Comparison of ENCODE assay signal across 8 cellular contexts in genomic region chr14:92922883-92923743, GRCh38. TPM values are rescaled to one million over a fixed set of nuclear protein-coding genes. Genes with fewer than 3 reads are reported as not detected.
DNase-seq lines count a peak whose midpoint lies in the region; ATAC-seq and TF ChIP-seq lines count a peak whose summit lies in the region.
"Had no signal": no experiment of that assay in that cellular context is flagged by ENCODE, and none has a peak within 500 bp of the region (broad histone marks: within the 10 kb centered on the region; RNA-seq: fewer than 3 reads in every experiment).

Gene CHGA, plus strand, starts transcription at chr14:92923150. Its CDS starts 210 bp downstream, at chr14:92923360.

- peaks cover 3% of the 10 kb centered on the region for H3K4me1 Mint-ChIP-seq in activated CD8-positive, alpha-beta T cell treated with anti-CD3 and anti-CD28 coated beads for 36 hours (ENCODE audit: low read depth)
- peaks cover 6% of the 10 kb centered on the region for H3K4me1 Mint-ChIP-seq in nephron

- DNase-seq in GM19240 (ENCODE audit: insufficient read length, low spot score) (peak; percentile 52), NCI-H2196 treated with DMSO at 0.1 percent for 48 hours (lab: John Stamatoyannopoulos, UW; ENCODE audit: unreplicated experiment) (peak; percentile 21), erythroblast (lab: John Stamatoyannopoulos, UW) (peak; percentile 67 to 69), NCI-H2029 (lab: John Stamatoyannopoulos, UW) (no peak)
- peak; percentile 56 for DNase-seq in activated CD8-positive, alpha-beta T cell treated with anti-CD3 and anti-CD28 coated beads for 36 hours

- intact Hi-C loops in activated CD8-positive, alpha-beta T cell treated with anti-CD3 and anti-CD28 coated beads for 36 hours (cut with micrococcal nuclease) = no loop called here

- ATAC-seq in activated CD8-positive, alpha-beta T cell treated with anti-CD3 and anti-CD28 coated beads for 36 hours = peak; percentile 71
- ATAC-seq in HG03442 (IDR thresholded peaks at IDR 0.05; ENCODE audit: unreplicated experiment) = no peak

- H3K4me3 Mint-ChIP-seq in activated CD8-positive, alpha-beta T cell treated with anti-CD3 and anti-CD28 coated beads for 36 hours = no peak within 1 kb of the TSS
- H3K4me3 Mint-ChIP-seq in nephron = peak within 1 kb of the TSS; percentile 76 to 77 (median 77)
- H3K4me3 Mint-ChIP-seq: T-helper 1 cell treated with Interleukin-12 subunit alpha and Interleukin-12 subunit beta and Interleukin-4 antibody, amounts not matched to agents 30 μg/mL and 1 μg/mL, for 36 hours had no signal

- POLR2A ChIA-PET in activated CD8-positive, alpha-beta T cell treated with anti-CD3 and anti-CD28 coated beads for 36 hours (lab: Charles Lee) = interaction anchor here (1.8 kb wide), 1 partner anchor 10 kb away, joined by 4 read pairs; no protein-coding TSS in a partner anchor

- peaks cover 37% of the 10 kb centered on the region for H3K27me3 Mint-ChIP-seq in activated CD8-positive, alpha-beta T cell treated with anti-CD3 and anti-CD28 coated beads for 36 hours
- H3K27me3 Mint-ChIP-seq in nephron (ENCODE audit: low read depth) = peaks cover 77% of the 10 kb centered on the region

- H3K36me3 Mint-ChIP-seq in activated CD8-positive, alpha-beta T cell treated with anti-CD3 and anti-CD28 coated beads for 36 hours (ENCODE audit: low read depth) = no peaks in the 10 kb centered on the region
- no peaks in the 10 kb centered on the region for H3K36me3 Mint-ChIP-seq in nephron (ENCODE audit: low read depth)

- H3K9me3 Mint-ChIP-seq in activated CD8-positive, alpha-beta T cell treated with anti-CD3 and anti-CD28 coated beads for 36 hours = no peaks in the 10 kb centered on the region
- no peaks in the 10 kb centered on the region for H3K9me3 Mint-ChIP-seq in nephron
- H3K9me3 Mint-ChIP-seq: T-helper 1 cell treated with Interleukin-12 subunit alpha and Interleukin-12 subunit beta and Interleukin-4 antibody, amounts not matched to agents 30 μg/mL and 1 μg/mL, for 36 hours had no signal

- TF ChIP-seq POLR2A in erythroblast (IDR thresholded peaks at IDR 0.05; ENCODE audit: low read length) = no peak

- TF ChIP-seq CTCF in activated CD8-positive, alpha-beta T cell treated with anti-CD3 and anti-CD28 coated beads for 36 hours (IDR thresholded peaks at IDR 0.05) = no peak
- no peak for TF ChIP-seq CTCF in nephron (IDR thresholded peaks at IDR 0.05; ENCODE audit: unreplicated experiment in 3 of 3)

- CTCF ChIA-PET in activated CD8-positive, alpha-beta T cell treated with anti-CD3 and anti-CD28 coated beads for 36 hours (lab: Charles Lee) = no interaction called here

- no peak within 1 kb of the TSS for H3K27ac Mint-ChIP-seq in activated CD8-positive, alpha-beta T cell treated with anti-CD3 and anti-CD28 coated beads for 36 hours
- H3K27ac Mint-ChIP-seq in nephron = no peak within 1 kb of the TSS
- H3K27ac Mint-ChIP-seq: T-helper 1 cell treated with Interleukin-12 subunit alpha and Interleukin-12 subunit beta and Interleukin-4 antibody, amounts not matched to agents 30 μg/mL and 1 μg/mL, for 36 hours had no signal

RNA-seq across cellular contexts. Expression of gene CHGA, which starts in this region (rescaled TPM):
- total RNA-seq in activated CD8-positive, alpha-beta T cell treated with anti-CD3 and anti-CD28 coated beads for 36 hours = not detected

Comparison
In these comparisons a context has a peak if more than half of its experiments do, and no peak if none do; other contexts are left out.
1. Peak in DNase-seq and ATAC-seq in activated CD8-positive, alpha-beta T cell treated with anti-CD3 and anti-CD28 coated beads for 36 hours; RNA of the gene not detected or under 1 TPM.